ENCODE assay signal across 8 cellular contexts in the genomic region with DNA sequence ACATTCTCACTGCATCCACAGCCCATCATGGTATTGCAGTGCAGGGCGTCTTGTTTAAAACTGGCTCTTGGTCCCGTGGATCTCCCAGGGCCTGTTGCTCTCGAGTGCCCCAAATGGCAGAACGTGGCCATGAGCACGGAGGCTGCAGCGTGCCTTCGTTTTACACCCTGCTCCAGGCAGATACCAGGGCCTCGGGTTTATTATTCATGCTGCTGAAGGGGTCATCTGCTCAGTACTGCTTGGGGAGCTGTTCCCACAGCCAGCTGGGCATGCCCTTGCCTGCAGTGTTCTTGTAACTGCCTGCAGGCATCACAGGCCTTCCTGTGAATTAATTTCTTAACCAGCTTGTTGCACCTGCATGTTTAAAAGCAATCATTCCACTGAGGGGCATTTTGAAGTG.
DNase-seq lines count a peak whose midpoint lies in the region; ATAC-seq, FAIRE-seq and TF ChIP-seq lines count a peak whose summit lies in the region.

No MANE protein-coding gene starts in this region.

- peak overlapping the region; percentile 37 for H3K4me3 Mint-ChIP-seq in activated naive CD8-positive, alpha-beta T cell treated with anti-CD3 and anti-CD28 coated beads for 36 hours

- H3K36me3 ChIP-seq in keratinocyte (ENCODE audit: control insufficient read depth in 2 of 2, extremely low read depth in 1 of 2, insufficient read depth in 2 of 2, low read length in 2 of 2) (peaks cover 1 to 17% of the 10 kb centered on the region in 2 experiments), PC-9 (ENCODE audit: low read depth) (no peaks in the 10 kb centered on the region)

- H4K20me1 ChIP-seq in keratinocyte (ENCODE audit: control insufficient read depth, extremely low read depth, insufficient read depth, low read length) (no peaks in the 10 kb centered on the region), PC-9 (ENCODE audit: insufficient read depth) (no peaks in the 10 kb centered on the region; the same call in 1 of the 2 replicates)

- H3K27me3 Mint-ChIP-seq in activated naive CD8-positive, alpha-beta T cell treated with anti-CD3 and anti-CD28 coated beads for 36 hours: no peaks in the 10 kb centered on the region

- H3K9me3 ChIP-seq in keratinocyte (ENCODE audit: control insufficient read depth, low read depth, low read length): no peaks in the 10 kb centered on the region
- no peaks in the 10 kb centered on the region for H3K9me3 ChIP-seq in PC-9 (ENCODE audit: insufficient read depth, low read depth)

- H3K4me2 ChIP-seq in keratinocyte (ENCODE audit: control insufficient read depth, extremely low read depth, insufficient read depth, low read depth, low read length) (peak overlapping the region; percentile 2), PC-9 (no peak overlapping the region)

- H3K4me3 ChIP-seq in keratinocyte (ENCODE audit: control insufficient read depth in 2 of 3, extremely low read depth in 1 of 3, insufficient read depth in 2 of 3, low read depth in 1 of 3, low read length in 3 of 3) (no peak overlapping the region), PC-9 (no peak overlapping the region)

- H3K4me1 Mint-ChIP-seq in activated naive CD8-positive, alpha-beta T cell treated with anti-CD3 and anti-CD28 coated beads for 36 hours: peaks cover 65% of the 10 kb centered on the region

- H3K79me2 ChIP-seq in keratinocyte (ENCODE audit: control insufficient read depth, insufficient read depth, low read length) (no peaks in the 10 kb centered on the region), PC-9 (ENCODE audit: low read depth) (no peaks in the 10 kb centered on the region)

- dilution Hi-C loops in keratinocyte (cut with MboI; ENCODE audit: extremely low pct_ligation_motif_present, low sequenced_read_pairs): no loop called here

- peaks cover 17% of the 10 kb centered on the region for H3K9me3 Mint-ChIP-seq in activated naive CD8-positive, alpha-beta T cell treated with anti-CD3 and anti-CD28 coated beads for 36 hours

- FAIRE-seq in keratinocyte (lab: Jason Lieb, UNC): peak; percentile 100

- TF ChIP-seq CTCF in keratinocyte (optimal IDR thresholded peaks at IDR 0.05 in 1 of 3, IDR thresholded peaks at IDR 0.05 in 1 of 3, conservative IDR thresholded peaks at IDR 0.05 in 1 of 3; ENCODE audit: extremely low read depth in 1 of 3, insufficient read depth in 2 of 3, low read length in 3 of 3) (peak; percentile 88 to 96 (median 90)), PC-9 (conservative IDR thresholded peaks at IDR 0.05) (no peak)

- no peak for ATAC-seq in HG03039 (IDR thresholded peaks at IDR 0.05; ENCODE audit: unreplicated experiment)

- H3K27ac ChIP-seq in keratinocyte (ENCODE audit: control insufficient read depth, insufficient read depth, low read length) (peak overlapping the region; percentile 78), PC-9 (no peak overlapping the region)

- no peaks in the 10 kb centered on the region for H3K27me3 ChIP-seq in keratinocyte (ENCODE audit: control insufficient read depth, extremely low read depth, insufficient read depth, low read length)
- no peaks in the 10 kb centered on the region for H3K27me3 ChIP-seq in PC-9 (ENCODE audit: insufficient read depth, low read depth)

- H3F3A ChIP-seq in PC-9 (ENCODE audit: insufficient read depth, low read depth): no peaks in the 10 kb centered on the region; the same call in 1 of the 2 replicates

- no peak overlapping the region for H2AFZ ChIP-seq in keratinocyte (ENCODE audit: control insufficient read depth, low read length)
- no peak overlapping the region for H2AFZ ChIP-seq in PC-9

- no peaks in the 10 kb centered on the region for H3K9me1 ChIP-seq in keratinocyte (ENCODE audit: control insufficient read depth, extremely low read depth, insufficient read depth, low read length)

- intact Hi-C loops in PC-9 (cut with micrococcal nuclease; ENCODE audit: unreplicated experiment): no loop called here

- no TSS peak for BruUV-seq in PC-9 (replicated peaks; lab: Mats Ljungman, UMichigan)

- POLR2A ChIA-PET in PC-9 (lab: Charles Lee; ENCODE audit: unreplicated experiment): no interaction called here

- peak overlapping the region; percentile 43 for H3K9ac ChIP-seq in keratinocyte (ENCODE audit: control insufficient read depth, extremely low read depth, insufficient read depth, low read length)

- peaks cover 69% of the 10 kb centered on the region for H3K36me3 Mint-ChIP-seq in activated naive CD8-positive, alpha-beta T cell treated with anti-CD3 and anti-CD28 coated beads for 36 hours

- DNase-seq in DMS 273 treated with DMSO at 0.1 percent for 48 hours (lab: John Stamatoyannopoulos, UW) (peak; percentile 58), NCI-H69 (lab: John Stamatoyannopoulos, UW) (peak; percentile 27), keratinocyte (ENCODE audit: low read depth, low spot score) (peak; percentile 96), superior temporal gyrus (ENCODE audit: extremely low spot score) (peak; percentile 54), GM19240 (ENCODE audit: insufficient read length, low spot score) (no peak), PC-9 (no peak)
- DNase-seq in activated naive CD8-positive, alpha-beta T cell treated with anti-CD3 and anti-CD28 coated beads for 36 hours: peak; percentile 52

- H3K4me1 ChIP-seq in keratinocyte (ENCODE audit: control insufficient read depth, extremely low read depth, insufficient read depth, low read length) (peaks cover 44% of the 10 kb centered on the region), PC-9 (replicated peaks; ENCODE audit: insufficient read depth) (peaks cover 4% of the 10 kb centered on the region)

- CTCF ChIA-PET in PC-9 (lab: Charles Lee): no interaction called here

- H3K27ac Mint-ChIP-seq in activated naive CD8-positive, alpha-beta T cell treated with anti-CD3 and anti-CD28 coated beads for 36 hours: peak overlapping the region; percentile 88

- no peaks in the 10 kb centered on the region for H3K9me2 ChIP-seq in PC-9 (ENCODE audit: insufficient read depth)

Comparison
In these comparisons a context has a peak if more than half of its experiments do, and no peak if none do; other contexts are left out.
1. DNase-seq: peak in DMS 273 treated with DMSO at 0.1 percent for 48 hours (single experiment), NCI-H69 (single experiment), activated naive CD8-positive, alpha-beta T cell treated with anti-CD3 and anti-CD28 coated beads for 36 hours (single experiment), keratinocyte (single experiment) and superior temporal gyrus (single experiment); none in GM19240 (single experiment) and PC-9 (0 of 2).